ENCODE assay signal across 8 cellular contexts in the genomic region with DNA sequence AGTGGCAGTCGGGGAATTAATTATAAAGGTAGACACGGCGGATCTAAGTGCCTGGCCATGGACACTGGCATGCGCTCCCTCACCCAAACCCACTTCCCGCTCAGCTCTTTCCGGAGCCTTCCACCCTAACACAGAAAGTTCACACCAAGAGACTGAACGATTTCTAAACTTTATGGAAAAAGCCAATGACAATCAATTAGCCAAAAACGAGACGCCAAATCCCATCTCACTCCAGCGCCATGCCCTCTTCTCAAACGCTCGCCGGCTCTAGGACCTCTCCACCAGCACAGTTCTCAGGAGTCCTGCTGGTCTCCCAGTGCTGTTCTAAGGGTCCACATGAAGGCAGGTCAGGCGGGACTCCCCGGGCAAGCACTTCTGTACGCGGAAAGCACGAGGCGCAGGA. TPM values are rescaled to one million over a fixed set of nuclear protein-coding genes. Genes with fewer than 3 reads are reported as not detected.
DNase-seq lines count a peak whose midpoint lies in the region; ATAC-seq and TF ChIP-seq lines count a peak whose summit lies in the region.

No MANE protein-coding gene starts in this region.

- BruUV-seq in MCF 10A (replicated peaks; lab: Mats Ljungman, UMichigan): no TSS peak

- H3K4me1 Mint-ChIP-seq in MCF 10A (ENCODE audit: insufficient read depth, unreplicated experiment): peaks cover 15% of the 10 kb centered on the region
- H3K4me1 Mint-ChIP-seq in mesothelial cell of epicardium: peaks cover 19% of the 10 kb centered on the region

- H3K4me3 Mint-ChIP-seq in MCF 10A (ENCODE audit: unreplicated experiment) (peak overlapping the region; percentile 96), mesothelial cell of epicardium (peak overlapping the region; percentile 99)

- H3K27ac ChIP-seq in HUES48 (ENCODE audit: low read depth, low read length): peak overlapping the region; percentile 90

- no peaks in the 10 kb centered on the region for H3K27me3 Mint-ChIP-seq in MCF 10A (ENCODE audit: insufficient read depth, unreplicated experiment)
- peaks cover 8% of the 10 kb centered on the region for H3K27me3 Mint-ChIP-seq in mesothelial cell of epicardium (ENCODE audit: low read depth)

- H3K27ac Mint-ChIP-seq in MCF 10A (ENCODE audit: low read depth, unreplicated experiment): peak overlapping the region; percentile 96
- H3K27ac Mint-ChIP-seq in mesothelial cell of epicardium: peak overlapping the region; percentile 99

- H3K9me3 Mint-ChIP-seq in MCF 10A (ENCODE audit: unreplicated experiment) (no peaks in the 10 kb centered on the region), mesothelial cell of epicardium (no peaks in the 10 kb centered on the region)

- TF ChIP-seq CTCF in MCF 10A (IDR thresholded peaks at IDR 0.05; ENCODE audit: unreplicated experiment): no peak
- TF ChIP-seq CTCF in mesothelial cell of epicardium (IDR thresholded peaks at IDR 0.05; ENCODE audit: unreplicated experiment): no peak

- CTCF ChIA-PET in MCF 10A (lab: Yijun Ruan, JAX): interaction anchor here (0.7 to 0.8 kb wide), 2 partner anchors 127 to 1755 kb away, joined by 3 read pairs; no protein-coding TSS in a partner anchor

- no peaks in the 10 kb centered on the region for H3K36me3 ChIP-seq in HUES48 (ENCODE audit: control insufficient read depth, insufficient read depth, low read length)

- H3K9me3 ChIP-seq in HUES48 (ENCODE audit: control insufficient read depth, insufficient read depth, low read length): no peaks in the 10 kb centered on the region

- no peak for DNase-seq in MCF 10A (ENCODE audit: unreplicated experiment)
- DNase-seq in mesothelial cell of epicardium (ENCODE audit: low spot score in 2 of 2, unreplicated experiment in 2 of 2): no peak
- DNase-seq in activated effector memory CD4-positive, alpha-beta T cell treated with anti-CD3 and anti-CD28 coated beads, Interleukin-2, amount 50 U/mL, for 16 hours: no peak
- no peak for DNase-seq in SIG-M5 treated with dmso at 0.1 percent for 504 hours (lab: John Stamatoyannopoulos, UW; ENCODE audit: unreplicated experiment)
- no peak for DNase-seq in cerebellar nuclear complex (lab: John Stamatoyannopoulos, UW)
- no peak for DNase-seq in KG1 (lab: John Stamatoyannopoulos, UW)

- POLR2A ChIA-PET in MCF 10A (lab: Yijun Ruan, JAX): interaction anchor here (0.7 to 3.2 kb wide), 15 partner anchors 9 to 1249 kb away, joined by 3 to 12 read pairs (median 4); partner anchors contain the start of genes LTV1 and UTRN

- no peaks in the 10 kb centered on the region for H3K27me3 ChIP-seq in HUES48 (ENCODE audit: control insufficient read depth, insufficient read depth, low read length)

- H3K9ac ChIP-seq in HUES48 (ENCODE audit: low read depth, low read length): peak overlapping the region; percentile 89

- intact Hi-C loops in MCF 10A (cut with micrococcal nuclease): loop anchor here (5.0 kb wide), 1 partner anchor 517 kb away; no protein-coding TSS in a partner anchor

- H3K36me3 Mint-ChIP-seq in MCF 10A (ENCODE audit: insufficient read depth, unreplicated experiment) (peaks cover 14% of the 10 kb centered on the region), mesothelial cell of epicardium (no peaks in the 10 kb centered on the region)

- H3K4me1 ChIP-seq in HUES48 (ENCODE audit: control insufficient read depth, insufficient read depth, low read length): peaks cover 7% of the 10 kb centered on the region; the same call in 1 of the 2 replicates

- peak overlapping the region; percentile 98 for H3K4me3 ChIP-seq in HUES48 (ENCODE audit: low read depth, low read length)

- ATAC-seq in GM19035 (IDR thresholded peaks at IDR 0.05; ENCODE audit: unreplicated experiment): peak; percentile 1

RNA-seq across cellular contexts. Expression of gene SF3B5, which starts 0.6 kb away (rescaled TPM):
- total RNA-seq in MCF 10A (2022) (211 and 298 TPM in 2 replicates), mesothelial cell of epicardium (111 to 114 TPM (median 112 TPM) in 3 replicates)

RNA-seq across cellular contexts. Expression of gene STX11, which starts 55.6 kb away (rescaled TPM):
- total RNA-seq in MCF 10A (2022): 1.1 and 2.1 TPM in 2 replicates
- total RNA-seq in mesothelial cell of epicardium: 4.5 to 4.9 TPM (median 4.6 TPM) in 3 replicates
